Comparison of ENCODE assay signal across 12 cellular contexts in the genomic region with DNA sequence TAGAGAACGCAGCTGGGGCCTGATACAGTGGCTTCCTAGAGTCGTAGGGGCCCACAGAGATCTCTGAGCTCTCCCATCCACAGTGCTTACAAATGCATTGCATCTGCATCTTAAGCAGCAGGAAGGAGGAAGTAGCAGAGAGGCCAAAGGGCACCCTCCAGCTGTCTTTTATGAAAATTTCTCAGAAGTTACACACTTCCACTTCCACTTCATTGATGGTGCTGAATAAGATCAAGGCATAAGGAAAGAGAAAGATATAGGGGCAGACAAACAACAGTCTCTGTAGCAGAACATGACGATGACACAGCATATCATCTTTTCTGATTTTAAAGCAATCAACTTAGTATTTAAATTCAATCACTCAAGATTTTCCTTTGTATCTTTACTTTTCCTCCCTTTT. TPM values are rescaled to one million over a fixed set of nuclear protein-coding genes. Genes with fewer than 3 reads are reported as not detected.
DNase-seq lines count a peak whose midpoint lies in the region; ATAC-seq and TF ChIP-seq lines count a peak whose summit lies in the region.
"Had no signal": no experiment of that assay in that cellular context is flagged by ENCODE, and none has a peak within 500 bp of the region (broad histone marks: within the 10 kb centered on the region; RNA-seq: fewer than 3 reads in every experiment).

No MANE protein-coding gene starts in this region.

- POLR2A ChIA-PET in A673 (lab: Charles Lee; ENCODE audit: low non-redundant PET) (no interaction called here), Caco-2 (lab: Charles Lee) (no interaction called here)

- DNase-seq in Kasumi-1 (lab: John Stamatoyannopoulos, UW) = peak; percentile 32 to 38
- peak; percentile 6 for DNase-seq in germinal center (ENCODE audit: low spot score)
- no peak for DNase-seq in A673 (ENCODE audit: low spot score)
- no peak for DNase-seq in Caco-2
- DNase-seq in epidermal melanocyte (ENCODE audit: insufficient read length, low spot score) = no peak
- no peak for DNase-seq in activated CD4-positive, alpha-beta T cell treated with anti-CD3 and anti-CD28 coated beads for 48 hours
- DNase-seq: thyroid gland had no signal

- no peaks in the 10 kb centered on the region for H3K4me1 ChIP-seq in A673 (ENCODE audit: insufficient read depth, low read length, poor library complexity, severe bottlenecking)
- H3K4me1 ChIP-seq in Caco-2 = peaks cover 24% of the 10 kb centered on the region
- H3K4me1 ChIP-seq: thyroid gland had no signal

- H3K4me3 Mint-ChIP-seq in Caco-2 (ENCODE audit: unreplicated experiment) = no peak overlapping the region
- H3K4me3 Mint-ChIP-seq: brain had no signal

- no peak overlapping the region for H3K4me3 ChIP-seq in A673 (ENCODE audit: low read depth, low read length, poor library complexity, severe bottlenecking)
- H3K4me3 ChIP-seq in Caco-2 (ENCODE audit: low read depth, low read length) = no peak overlapping the region
- H3K4me3 ChIP-seq: smooth muscle cell, thyroid gland had no signal

- peaks cover 22% of the 10 kb centered on the region for H3K4me1 Mint-ChIP-seq in Caco-2 (ENCODE audit: low read depth, unreplicated experiment)
- H3K4me1 Mint-ChIP-seq: brain had no signal

- intact Hi-C loops in A673 (cut with micrococcal nuclease; ENCODE audit: unreplicated experiment) = no loop called here
- intact Hi-C loops in Caco-2 (cut with micrococcal nuclease; ENCODE audit: unreplicated experiment) = no loop called here

- no peaks in the 10 kb centered on the region for H3K27me3 Mint-ChIP-seq in Caco-2 (ENCODE audit: insufficient read depth, unreplicated experiment)

- ATAC-seq in GM18511 (IDR thresholded peaks at IDR 0.05; ENCODE audit: unreplicated experiment) = peak; percentile 92
- ATAC-seq in GM21717 (IDR thresholded peaks at IDR 0.05; ENCODE audit: unreplicated experiment) = peak; percentile 81

- H3K27me3 ChIP-seq in A673 (replicated peaks; ENCODE audit: insufficient read depth, low read depth, low read length, poor library complexity) (peaks cover 14% of the 10 kb centered on the region), Caco-2 (replicated peaks; ENCODE audit: control insufficient read depth, insufficient read depth, low read length) (no peaks in the 10 kb centered on the region)
- H3K27me3 ChIP-seq: thyroid gland had no signal

- no TSS peak for BruUV-seq in A673 (replicated peaks; lab: Mats Ljungman, UMichigan)
- BruUV-seq in Caco-2 (replicated peaks; lab: Mats Ljungman, UMichigan) = no TSS peak

- peaks cover 7% of the 10 kb centered on the region for H3K9me3 Mint-ChIP-seq in Caco-2 (ENCODE audit: unreplicated experiment)
- H3K9me3 Mint-ChIP-seq: brain had no signal

- TF ChIP-seq CTCF in A673 (conservative IDR thresholded peaks at IDR 0.05; ENCODE audit: low read depth, low read length) = no peak
- TF ChIP-seq CTCF in Caco-2 (IDR thresholded peaks at IDR 0.05; ENCODE audit: insufficient read depth in 1 of 2, low read depth in 1 of 2, low read length in 1 of 2, severe bottlenecking in 1 of 2, unreplicated experiment in 1 of 2) = no peak

- H3K9me3 ChIP-seq in A673 (ENCODE audit: low read depth, low read length, poor library complexity, severe bottlenecking) (no peaks in the 10 kb centered on the region), Caco-2 (no peaks in the 10 kb centered on the region)
- H3K9me3 ChIP-seq: thyroid gland had no signal

- no peaks in the 10 kb centered on the region for H3K36me3 Mint-ChIP-seq in Caco-2 (ENCODE audit: insufficient read depth, unreplicated experiment)
- H3K36me3 Mint-ChIP-seq: brain had no signal

- H3K27ac ChIP-seq in A673 (ENCODE audit: low read depth, low read length, poor library complexity, severe bottlenecking) = no peak overlapping the region
- H3K27ac ChIP-seq: KMS-11, thyroid gland had no signal

- CTCF ChIA-PET in A673 (lab: Charles Lee) (no interaction called here), Caco-2 (lab: Charles Lee) (interaction anchor here (0.6 kb wide), 1 partner anchor 42 kb away, joined by 4 read pairs; no protein-coding TSS in a partner anchor)

- no peaks in the 10 kb centered on the region for H3K36me3 ChIP-seq in A673 (ENCODE audit: insufficient read depth, low read length, poor library complexity, severe bottlenecking)
- H3K36me3 ChIP-seq in Caco-2 (ENCODE audit: control insufficient read depth, insufficient read depth, low read length) = no peaks in the 10 kb centered on the region
- H3K36me3 ChIP-seq: thyroid gland had no signal

- no peak overlapping the region for H3K27ac Mint-ChIP-seq in Caco-2 (ENCODE audit: unreplicated experiment)
- H3K27ac Mint-ChIP-seq: brain had no signal

RNA-seq across cellular contexts. Expression of gene ABCC9, which starts 51.6 kb away (rescaled TPM):
- total RNA-seq in A673 (2021) (0.04 TPM in 1 of 2 replicates, not detected in the other), Caco-2 (2022) (123 and 130 TPM in 2 replicates)

RNA-seq across cellular contexts. Expression of gene CMAS, which starts 53.2 kb away (rescaled TPM):
- total RNA-seq in A673 (2021) (36.0 and 37.7 TPM in 2 replicates), Caco-2 (2022) (70.4 and 80.7 TPM in 2 replicates)

Comparison
In these comparisons a context has a peak if more than half of its experiments do, and no peak if none do; other contexts are left out.
1. DNase-seq: peak in Kasumi-1 (2 of 2) and germinal center (single experiment); none in A673 (single experiment), Caco-2 (0 of 2), epidermal melanocyte (single experiment) and activated CD4-positive, alpha-beta T cell treated with anti-CD3 and anti-CD28 coated beads for 48 hours (single experiment).
2. RNA of gene ABCC9, which starts 51.6 kb away (total RNA-seq): 123 to 130 TPM in Caco-2; 0.04 TPM in A673; every median in the first group is over 100 times any median in the second.